25 cellular contexts compared by ENCODE assay signal in the genomic region with DNA sequence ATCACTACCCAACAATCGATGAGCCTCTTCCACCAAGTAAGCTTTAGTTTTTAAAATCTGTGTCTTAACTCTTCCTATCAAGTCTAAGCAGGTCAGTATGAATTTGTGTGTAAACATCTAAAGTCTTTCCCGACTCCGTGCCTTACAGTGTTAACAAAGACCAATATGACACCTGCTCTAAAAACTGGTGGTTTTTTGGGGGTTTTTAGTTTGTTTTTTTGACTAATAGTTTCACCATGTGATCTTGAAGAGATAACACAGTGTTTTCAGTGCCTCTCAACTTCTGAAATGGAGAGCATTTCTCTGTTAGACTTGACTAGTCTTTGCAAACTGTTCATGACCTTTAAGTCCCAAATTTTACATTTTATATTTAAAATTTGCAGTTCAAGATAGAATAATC.
"Had no signal": no experiment of that assay in that cellular context is flagged by ENCODE, and none has a peak within 500 bp of the region (broad histone marks: within the 10 kb centered on the region; RNA-seq: fewer than 3 reads in every experiment).

No MANE protein-coding gene starts in this region.

- DNase-seq: dermis blood vessel endothelial cell; effector memory CD8-positive, alpha-beta T cell; erythroblast; gastrocnemius medialis; head of caudate nucleus; kidney; mesenchymal stem cell; midbrain; naive thymus-derived CD4-positive, alpha-beta T cell; pancreas; right lobe of liver; small intestine; stimulated activated CD4-positive, alpha-beta T cell treated with anti-CD3 and anti-CD28 coated beads, Interleukin-15, amount 100 ng/mL, for 24 hours; stimulated activated CD4-positive, alpha-beta T cell treated with anti-CD3 and anti-CD28 coated beads, Interleukin-2, amount 100 ng/mL, for 48 hours; stimulated activated naive B cell treated with anti-CD40 and anti-IgM and Interleukin-4, amounts not matched to agents 10 μg/mL and 1 μg/mL and 100 μg/mL, for 72 hours; upper lobe of left lung had no signal

- H3K36me3 Mint-ChIP-seq: naive thymus-derived CD4-positive, alpha-beta T cell; stimulated activated naive B cell treated with anti-CD40 and anti-IgM and Interleukin-4, amounts not matched to agents 10 μg/mL and 1 μg/mL and 100 μg/mL, for 72 hours had no signal

- H3K4me1 ChIP-seq: gastrocnemius medialis, pancreas, right lobe of liver, tibial nerve, upper lobe of left lung had no signal

- H3K27ac ChIP-seq: coronary artery, gastrocnemius medialis, neutrophil, pancreas, right lobe of liver, thoracic aorta, tibial nerve, upper lobe of left lung had no signal

- H3K9me3 ChIP-seq: gastrocnemius medialis, neutrophil, pancreas, right lobe of liver, thoracic aorta, tibial nerve, upper lobe of left lung had no signal

- H3K4me3 Mint-ChIP-seq: effector memory CD8-positive, alpha-beta T cell; naive thymus-derived CD4-positive, alpha-beta T cell; nephron; stimulated activated naive B cell treated with anti-CD40 and anti-IgM and Interleukin-4, amounts not matched to agents 10 μg/mL and 1 μg/mL and 100 μg/mL, for 72 hours; stimulated activated naive CD8-positive, alpha-beta T cell treated with anti-CD3 and anti-CD28 coated beads, Interleukin-15, Interleukin-2, amounts not matched to agents 100 ng/mL and 50 ng/mL, for 24 hours had no signal

- H3K27me3 ChIP-seq: gastrocnemius medialis, neutrophil, pancreas, right lobe of liver, tibial nerve, upper lobe of left lung had no signal

- H3K27me3 Mint-ChIP-seq: progenitor cell of endocrine pancreas; stimulated activated naive CD8-positive, alpha-beta T cell treated with anti-CD3 and anti-CD28 coated beads, Interleukin-15, Interleukin-2, amounts not matched to agents 100 ng/mL and 50 ng/mL, for 24 hours had no signal

- H3K36me3 ChIP-seq: gastrocnemius medialis, neutrophil, pancreas, right lobe of liver, thoracic aorta, tibial nerve, upper lobe of left lung had no signal

- H3K27ac Mint-ChIP-seq: effector memory CD8-positive, alpha-beta T cell; naive thymus-derived CD4-positive, alpha-beta T cell; nephron; progenitor cell of endocrine pancreas; stimulated activated naive B cell treated with anti-CD40 and anti-IgM and Interleukin-4, amounts not matched to agents 10 μg/mL and 1 μg/mL and 100 μg/mL, for 72 hours; stimulated activated naive CD8-positive, alpha-beta T cell treated with anti-CD3 and anti-CD28 coated beads, Interleukin-15, Interleukin-2, amounts not matched to agents 100 ng/mL and 50 ng/mL, for 24 hours had no signal

- FAIRE-seq: endometrium, kidney, pancreas, small intestine had no signal

- H3K9me3 Mint-ChIP-seq: effector memory CD8-positive, alpha-beta T cell; naive thymus-derived CD4-positive, alpha-beta T cell; nephron; stimulated activated naive B cell treated with anti-CD40 and anti-IgM and Interleukin-4, amounts not matched to agents 10 μg/mL and 1 μg/mL and 100 μg/mL, for 72 hours; stimulated activated naive CD8-positive, alpha-beta T cell treated with anti-CD3 and anti-CD28 coated beads, Interleukin-15, Interleukin-2, amounts not matched to agents 100 ng/mL and 50 ng/mL, for 24 hours had no signal

- H3K4me3 ChIP-seq: coronary artery, gastrocnemius medialis, pancreas, right lobe of liver, thoracic aorta, tibial nerve, upper lobe of left lung had no signal

- ATAC-seq: effector memory CD8-positive, alpha-beta T cell; gastrocnemius medialis; left lobe of liver; naive thymus-derived CD4-positive, alpha-beta T cell; pancreas; right lobe of liver; stimulated activated naive B cell treated with anti-CD40 and anti-IgM and Interleukin-4, amounts not matched to agents 10 μg/mL and 1 μg/mL and 100 μg/mL, for 72 hours had no signal
